ENCODE assay signal across 23 cellular contexts in the genomic region with DNA sequence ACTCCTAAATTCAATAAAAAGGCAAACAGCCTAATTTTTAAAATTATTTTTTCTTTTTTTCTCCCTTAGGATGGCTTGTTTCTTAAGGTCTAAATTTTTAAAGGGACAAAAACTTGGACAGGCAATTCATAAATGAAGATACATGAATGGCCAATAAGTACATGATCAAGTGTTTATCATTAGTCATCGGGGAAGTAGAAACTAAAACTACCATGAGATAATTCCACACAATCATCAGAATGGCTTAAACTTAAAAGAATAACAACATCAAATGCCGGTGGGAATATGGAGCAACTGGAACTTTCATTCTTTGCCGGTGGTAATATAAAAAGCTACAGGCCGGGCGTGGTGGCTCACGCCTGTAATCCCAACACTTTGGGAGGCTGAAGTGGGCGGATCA.
"Had no signal": no experiment of that assay in that cellular context is flagged by ENCODE, and none has a peak within 500 bp of the region (broad histone marks: within the 10 kb centered on the region; RNA-seq: fewer than 3 reads in every experiment).

No MANE protein-coding gene starts in this region.

- H3K4me3 Mint-ChIP-seq: activated CD8-positive, alpha-beta memory T cell treated with anti-CD3 and anti-CD28 coated beads, Interleukin-2, amount 10 ng/mL, durations not matched to agents 7 days and 5 days; activated naive CD4-positive, alpha-beta T cell treated with anti-CD3 and anti-CD28 coated beads for 36 hours; activated naive CD8-positive, alpha-beta T cell; activated T-cell treated with anti-CD3 and anti-CD28 coated beads, Interleukin-2, amount 50 U/mL, for 24 hours; activated T-helper 1 cell treated with anti-CD3 and anti-CD28 coated beads, Interleukin-12 subunit alpha, Interleukin-12 subunit beta, Interleukin-2, Interleukin-4 antibody, amounts not matched to agents 30 ng/mL and 10 ng/mL and 1 ng/mL, durations not matched to agents 14 hours and 24 hours and 36 hours; central memory CD8-positive, alpha-beta T cell; T-helper 17 cell; WTC11 had no signal

- H3K36me3 Mint-ChIP-seq: activated CD8-positive, alpha-beta memory T cell treated with anti-CD3 and anti-CD28 coated beads, Interleukin-2, amount 10 ng/mL, durations not matched to agents 7 days and 5 days; activated naive CD8-positive, alpha-beta T cell; WTC11 had no signal

- H3K9me3 Mint-ChIP-seq: activated naive CD4-positive, alpha-beta T cell treated with anti-CD3 and anti-CD28 coated beads for 36 hours; activated T-cell treated with anti-CD3 and anti-CD28 coated beads, Interleukin-2, amount 50 U/mL, for 24 hours; activated T-helper 1 cell treated with anti-CD3 and anti-CD28 coated beads, Interleukin-12 subunit alpha, Interleukin-12 subunit beta, Interleukin-2, Interleukin-4 antibody, amounts not matched to agents 30 ng/mL and 10 ng/mL and 1 ng/mL, durations not matched to agents 14 hours and 24 hours and 36 hours; central memory CD8-positive, alpha-beta T cell had no signal

- H3K4me3 ChIP-seq: K562 had no signal

- DNase-seq: activated CD4-positive, alpha-beta T cell treated with anti-CD3 and anti-CD28 coated beads for 48 hours; activated CD4-positive, alpha-beta T cell treated with anti-CD3 and anti-CD28 coated beads, Interleukin-2, amount 50 U/mL, for 4 hours; activated CD4-positive, CD25-positive, alpha-beta regulatory T cell treated with anti-CD3 and anti-CD28 coated beads, Interleukin-2, amount 50 U/mL, for 72 hours; activated CD8-positive, alpha-beta memory T cell treated with anti-CD3 and anti-CD28 coated beads, Interleukin-2, amount 10 ng/mL, durations not matched to agents 7 days and 5 days; activated gamma-delta T cell; activated naive CD4-positive, alpha-beta T cell treated with anti-CD3 and anti-CD28 coated beads for 36 hours; activated T-cell treated with anti-CD3 and anti-CD28 coated beads, Interleukin-2, amount 50 U/mL, for 24 hours; Karpas-422; NCI-H1105 treated with DMSO at 0.1 percent for 48 hours; NCI-H1436 treated with DMSO at 0.1 percent for 48 hours; NCI-H187 treated with DMSO at 0.1 percent for 48 hours; NCI-H2081 treated with DMSO at 0.1 percent for 48 hours; NCI-H446; NCI-H524; SIG-M5; T-helper 17 cell; T-helper 9 cell had no signal

- ATAC-seq: activated CD8-positive, alpha-beta memory T cell treated with anti-CD3 and anti-CD28 coated beads, Interleukin-2, amount 10 ng/mL, durations not matched to agents 7 days and 5 days; K562; T-helper 17 cell; WTC11 had no signal

- H3K27me3 Mint-ChIP-seq: activated CD8-positive, alpha-beta memory T cell treated with anti-CD3 and anti-CD28 coated beads, Interleukin-2, amount 10 ng/mL, durations not matched to agents 7 days and 5 days; activated naive CD8-positive, alpha-beta T cell; activated T-cell treated with anti-CD3 and anti-CD28 coated beads, Interleukin-2, amount 50 U/mL, for 24 hours; central memory CD8-positive, alpha-beta T cell; T-helper 17 cell had no signal

- H3K4me1 Mint-ChIP-seq: activated CD8-positive, alpha-beta memory T cell treated with anti-CD3 and anti-CD28 coated beads, Interleukin-2, amount 10 ng/mL, durations not matched to agents 7 days and 5 days; central memory CD8-positive, alpha-beta T cell; T-helper 17 cell; WTC11 had no signal

- H3K27ac Mint-ChIP-seq: activated CD8-positive, alpha-beta memory T cell treated with anti-CD3 and anti-CD28 coated beads, Interleukin-2, amount 10 ng/mL, durations not matched to agents 7 days and 5 days; activated naive CD4-positive, alpha-beta T cell treated with anti-CD3 and anti-CD28 coated beads for 36 hours; activated naive CD8-positive, alpha-beta T cell; activated T-cell treated with anti-CD3 and anti-CD28 coated beads, Interleukin-2, amount 50 U/mL, for 24 hours; activated T-helper 1 cell treated with anti-CD3 and anti-CD28 coated beads, Interleukin-12 subunit alpha, Interleukin-12 subunit beta, Interleukin-2, Interleukin-4 antibody, amounts not matched to agents 30 ng/mL and 10 ng/mL and 1 ng/mL, durations not matched to agents 14 hours and 24 hours and 36 hours; T-helper 17 cell; WTC11 had no signal

- FAIRE-seq: K562, RCC 7860 had no signal
